ENCODE assay signal across 11 cellular contexts in the genomic region with DNA sequence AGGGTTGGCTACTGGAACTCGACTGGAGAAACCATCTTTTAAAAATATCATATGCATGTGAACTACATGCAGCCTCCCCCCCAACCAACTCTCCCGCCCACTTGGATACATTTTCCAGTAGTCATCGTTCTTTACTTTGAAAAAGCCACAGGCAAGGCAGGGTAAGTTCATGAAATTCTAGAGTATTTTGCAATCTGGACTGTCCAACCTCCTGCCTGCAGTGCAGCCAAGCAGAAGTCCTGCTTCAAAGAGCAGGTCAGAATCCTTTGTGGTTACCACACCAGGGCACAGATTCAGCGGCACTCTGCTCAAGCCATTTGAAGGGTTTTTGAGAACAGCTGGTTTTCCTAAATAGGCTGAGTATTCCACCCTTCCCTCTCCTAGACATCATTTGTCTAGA. TPM values are rescaled to one million over a fixed set of nuclear protein-coding genes. Genes with fewer than 3 reads are reported as not detected.
DNase-seq lines count a peak whose midpoint lies in the region; ATAC-seq and TF ChIP-seq lines count a peak whose summit lies in the region.
"Had no signal": no experiment of that assay in that cellular context is flagged by ENCODE, and none has a peak within 500 bp of the region (broad histone marks: within the 10 kb centered on the region; RNA-seq: fewer than 3 reads in every experiment).

No MANE protein-coding gene starts in this region.

- H3K4me3 ChIP-seq in GM23248 (0 out of 2 replicates have a peak overlapping the region, but pooled peaks have one; percentile 6), fibroblast of villous mesenchyme (ENCODE audit: low read depth, low read length) (no peak overlapping the region), smooth muscle cell (no peak overlapping the region)
- H3K4me3 ChIP-seq: SJSA1 had no signal

- ATAC-seq in HG03571 (IDR thresholded peaks at IDR 0.05; ENCODE audit: unreplicated experiment), result no peak
- ATAC-seq: naive thymus-derived CD8-positive, alpha-beta T cell had no signal

- in situ Hi-C loops in GM23248 (cut with MboI), result no loop called here

- TF ChIP-seq CTCF in fibroblast of villous mesenchyme (IDR thresholded peaks at IDR 0.05; ENCODE audit: insufficient read depth, low read depth, low read length) (no peak), smooth muscle cell (IDR thresholded peaks at IDR 0.05; ENCODE audit: borderline replicate concordance, insufficient read depth, poor library complexity, severe bottlenecking) (no peak)

- H2AFZ ChIP-seq in GM23248 (peak overlapping the region; percentile 6; the same call in 1 of the 2 replicates), smooth muscle cell (ENCODE audit: low read depth) (no peak overlapping the region)

- H4K20me1 ChIP-seq in GM23248 (ENCODE audit: insufficient read depth), result no peaks in the 10 kb centered on the region
- H4K20me1 ChIP-seq in smooth muscle cell (ENCODE audit: low read depth), result no peaks in the 10 kb centered on the region

- H3K9me3 ChIP-seq in GM23248 (ENCODE audit: low read depth) (no peaks in the 10 kb centered on the region), smooth muscle cell (replicated peaks; ENCODE audit: low read depth) (no peaks in the 10 kb centered on the region)
- H3K9me3 ChIP-seq: SJSA1 had no signal

- DNase-seq in GM23248 (peak; percentile 88), RPMI7951 (ENCODE audit: low read depth) (peak; percentile 96), fibroblast of villous mesenchyme (ENCODE audit: low read depth) (peak; percentile 81), smooth muscle cell (lab: John Stamatoyannopoulos, UW; ENCODE audit: unreplicated experiment) (no peak), NCI-H345 (lab: John Stamatoyannopoulos, UW) (no peak)
- no peak for DNase-seq in activated CD4-positive, alpha-beta T cell treated with anti-CD3 and anti-CD28 coated beads, Interleukin-2, amount 50 U/mL, for 48 hours
- no peak for DNase-seq in activated CD8-positive, alpha-beta memory T cell treated with anti-CD3 and anti-CD28 coated beads, Interleukin-2, amount 50 U/mL, for 4 hours
- DNase-seq: activated T-cell treated with anti-CD3 and anti-CD28 coated beads for 4 hours; naive thymus-derived CD8-positive, alpha-beta T cell had no signal

- peak overlapping the region; percentile 53; the same call in 1 of the 2 replicates for H3K27ac ChIP-seq in GM23248
- peak overlapping the region; percentile 70 for H3K27ac ChIP-seq in smooth muscle cell (ENCODE audit: low read depth)
- H3K27ac ChIP-seq: SJSA1 had no signal

- H3K27me3 ChIP-seq in GM23248 (replicated peaks; ENCODE audit: insufficient read depth) (no peaks in the 10 kb centered on the region), smooth muscle cell (ENCODE audit: low read depth) (no peaks in the 10 kb centered on the region)

- H3K9ac ChIP-seq in GM23248 (peak overlapping the region; percentile 8; the same call in 1 of the 2 replicates), smooth muscle cell (ENCODE audit: low read depth) (no peak overlapping the region)

- no peaks in the 10 kb centered on the region for H3K9me2 ChIP-seq in GM23248 (ENCODE audit: insufficient read depth)

- H3K4me2 ChIP-seq in GM23248 (ENCODE audit: unreplicated experiment) (peak overlapping the region; percentile 33), smooth muscle cell (peak overlapping the region; percentile 69)

- H3K4me1 ChIP-seq in GM23248 (ENCODE audit: insufficient read depth) (peaks cover 16% of the 10 kb centered on the region), smooth muscle cell (ENCODE audit: low read depth) (peaks cover 13% of the 10 kb centered on the region)
- H3K4me1 ChIP-seq: SJSA1 had no signal

- H3K36me3 ChIP-seq in GM23248 (ENCODE audit: low read depth) (no peaks in the 10 kb centered on the region), smooth muscle cell (ENCODE audit: low read depth) (no peaks in the 10 kb centered on the region)
- H3K36me3 ChIP-seq: SJSA1 had no signal

- WGBS in GM23248 (ENCODE audit: low coverage in 1 of 2, low lambda C conversion rate in 2 of 2, missing lambda C conversion rate in 2 of 2), 2 experiments, result 3 to 9% methylated on average over 4 of the region's 4 CpGs
- 19% methylated on average over 4 of the region's 4 CpGs for WGBS in smooth muscle cell (ENCODE audit: low lambda C conversion rate)

- no peaks in the 10 kb centered on the region for H3K79me2 ChIP-seq in GM23248 (ENCODE audit: insufficient read depth)
- no peaks in the 10 kb centered on the region for H3K79me2 ChIP-seq in smooth muscle cell (ENCODE audit: low read depth)

- H3F3A ChIP-seq in GM23248 (ENCODE audit: insufficient read depth), result peaks cover 11% of the 10 kb centered on the region; the same call in 1 of the 2 replicates
- H3F3A ChIP-seq in smooth muscle cell (ENCODE audit: low read depth), result no peaks in the 10 kb centered on the region

RNA-seq across cellular contexts. Expression of a gene that starts 12.1 kb away (rescaled TPM):
- not detected in 2 replicates for total RNA-seq in GM23248 (2014; rRNA removed; shearing (Covaris generic))
- polyA plus RNA-seq in GM23248 (2016; fragmentation: Nextera tagmentation; extraction: Ambion mirVana) (not detected in 2 replicates), smooth muscle cell (not detected in 2 replicates)
- total RNA-seq in RPMI7951 (2014; rRNA removed; shearing (Covaris generic)), result 3.2 and 4.2 TPM in 2 replicates
- total RNA-seq in fibroblast of villous mesenchyme (under 0.01 TPM in 2 replicates), smooth muscle cell (0.45 and 0.67 TPM in 2 replicates)
- total RNA-seq: naive thymus-derived CD8-positive, alpha-beta T cell; SJSA1 had no signal
- polyA plus RNA-seq: naive thymus-derived CD8-positive, alpha-beta T cell had no signal

Comparison
In these comparisons a context has a peak if more than half of its experiments do, and no peak if none do; other contexts are left out.
1. DNase-seq: peak in GM23248 (single experiment), RPMI7951 (single experiment) and fibroblast of villous mesenchyme (single experiment); none in smooth muscle cell (single experiment), activated CD4-positive, alpha-beta T cell treated with anti-CD3 and anti-CD28 coated beads, Interleukin-2, amount 50 U/mL, for 48 hours (0 of 2), NCI-H345 (single experiment) and activated CD8-positive, alpha-beta memory T cell treated with anti-CD3 and anti-CD28 coated beads, Interleukin-2, amount 50 U/mL, for 4 hours (single experiment).